21 cellular contexts compared by ENCODE assay signal in genomic region chr13:110242615-110243014, GRCh38.
"Had no signal": no experiment of that assay in that cellular context is flagged by ENCODE, and none has a peak within 500 bp of the region (broad histone marks: within the 10 kb centered on the region; RNA-seq: fewer than 3 reads in every experiment).

No MANE protein-coding gene starts in this region.

- H3K4me1 ChIP-seq: breast epithelium, foreskin keratinocyte, neural progenitor cell, right lobe of liver had no signal

- H3K27ac ChIP-seq: foreskin keratinocyte, neural progenitor cell, ovary, right lobe of liver, SK-N-MC, thyroid gland, WERI-Rb-1 had no signal

- H3K9me3 ChIP-seq: breast epithelium, mucosa of descending colon, ovary, psoas muscle, right lobe of liver, thyroid gland had no signal

- H3K9me3 Mint-ChIP-seq: activated CD4-positive, alpha-beta memory T cell treated with anti-CD3 and anti-CD28 coated beads, Interleukin-2, amount 10 ng/mL, durations not matched to agents 7 days and 5 days; activated naive CD4-positive, alpha-beta T cell treated with anti-CD3 and anti-CD28 coated beads, Interleukin-2, amount 10 ng/mL, durations not matched to agents 7 days and 5 days; activated naive CD8-positive, alpha-beta T cell treated with anti-CD3 and anti-CD28 coated beads, Interleukin-2, amount 50 U/mL, for 24 hours; activated T-cell treated with anti-CD3 and anti-CD28 coated beads, Interleukin-2, amount 50 U/mL, for 24 hours; effector memory CD8-positive, alpha-beta T cell; naive thymus-derived CD4-positive, alpha-beta T cell; neural progenitor cell; stimulated activated memory B cell treated with anti-CD40 and anti-IgM and Interleukin-4, amounts not matched to agents 10 μg/mL and 1 μg/mL and 100 μg/mL, for 72 hours had no signal

- DNase-seq: activated CD4-positive, alpha-beta memory T cell treated with anti-CD3 and anti-CD28 coated beads, Interleukin-2, amount 10 ng/mL, durations not matched to agents 7 days and 5 days; activated naive CD4-positive, alpha-beta T cell treated with anti-CD3 and anti-CD28 coated beads, Interleukin-2, amount 10 ng/mL, durations not matched to agents 7 days and 5 days; activated naive CD8-positive, alpha-beta T cell treated with anti-CD3 and anti-CD28 coated beads, Interleukin-2, amount 50 U/mL, for 24 hours; activated T-cell treated with anti-CD3 and anti-CD28 coated beads, Interleukin-2, amount 50 U/mL, for 24 hours; anterior cingulate cortex; effector memory CD8-positive, alpha-beta T cell; foreskin keratinocyte; glutamatergic neuron; mesenchymal stem cell; mucosa of descending colon; naive thymus-derived CD4-positive, alpha-beta T cell; ovary; psoas muscle; right lobe of liver; stimulated activated CD4-positive, alpha-beta T cell treated with anti-CD3 and anti-CD28 coated beads, Interleukin-4, amount 100 ng/mL, for 4 hours; thyroid gland; WERI-Rb-1 had no signal

- H3K27ac Mint-ChIP-seq: activated CD4-positive, alpha-beta memory T cell treated with anti-CD3 and anti-CD28 coated beads, Interleukin-2, amount 10 ng/mL, durations not matched to agents 7 days and 5 days; activated naive CD4-positive, alpha-beta T cell treated with anti-CD3 and anti-CD28 coated beads, Interleukin-2, amount 10 ng/mL, durations not matched to agents 7 days and 5 days; activated naive CD8-positive, alpha-beta T cell treated with anti-CD3 and anti-CD28 coated beads, Interleukin-2, amount 50 U/mL, for 24 hours; activated T-cell treated with anti-CD3 and anti-CD28 coated beads, Interleukin-2, amount 50 U/mL, for 24 hours; effector memory CD8-positive, alpha-beta T cell; naive thymus-derived CD4-positive, alpha-beta T cell; neural progenitor cell; stimulated activated memory B cell treated with anti-CD40 and anti-IgM and Interleukin-4, amounts not matched to agents 10 μg/mL and 1 μg/mL and 100 μg/mL, for 72 hours had no signal

- ATAC-seq: activated naive CD8-positive, alpha-beta T cell treated with anti-CD3 and anti-CD28 coated beads, Interleukin-2, amount 50 U/mL, for 24 hours; effector memory CD8-positive, alpha-beta T cell; foreskin keratinocyte; mucosa of descending colon; naive thymus-derived CD4-positive, alpha-beta T cell; psoas muscle; right lobe of liver; stimulated activated memory B cell treated with anti-CD40 and anti-IgM and Interleukin-4, amounts not matched to agents 10 μg/mL and 1 μg/mL and 100 μg/mL, for 72 hours had no signal

- H3K27me3 Mint-ChIP-seq: stimulated activated memory B cell treated with anti-CD40 and anti-IgM and Interleukin-4, amounts not matched to agents 10 μg/mL and 1 μg/mL and 100 μg/mL, for 72 hours had no signal

- H3K4me1 Mint-ChIP-seq: activated CD4-positive, alpha-beta memory T cell treated with anti-CD3 and anti-CD28 coated beads, Interleukin-2, amount 10 ng/mL, durations not matched to agents 7 days and 5 days; activated naive CD4-positive, alpha-beta T cell treated with anti-CD3 and anti-CD28 coated beads, Interleukin-2, amount 10 ng/mL, durations not matched to agents 7 days and 5 days; activated naive CD8-positive, alpha-beta T cell treated with anti-CD3 and anti-CD28 coated beads, Interleukin-2, amount 50 U/mL, for 24 hours; stimulated activated memory B cell treated with anti-CD40 and anti-IgM and Interleukin-4, amounts not matched to agents 10 μg/mL and 1 μg/mL and 100 μg/mL, for 72 hours had no signal

- H3K27me3 ChIP-seq: breast epithelium, foreskin keratinocyte, neural progenitor cell, ovary, right lobe of liver, thyroid gland had no signal

- H3K4me3 ChIP-seq: breast epithelium, mucosa of descending colon, neural progenitor cell, ovary, psoas muscle, right lobe of liver, SK-N-MC, thyroid gland had no signal

- H3K36me3 ChIP-seq: breast epithelium, neural progenitor cell, ovary, right lobe of liver, thyroid gland, WERI-Rb-1 had no signal

- H3K36me3 Mint-ChIP-seq: activated naive CD4-positive, alpha-beta T cell treated with anti-CD3 and anti-CD28 coated beads, Interleukin-2, amount 10 ng/mL, durations not matched to agents 7 days and 5 days; naive thymus-derived CD4-positive, alpha-beta T cell; stimulated activated memory B cell treated with anti-CD40 and anti-IgM and Interleukin-4, amounts not matched to agents 10 μg/mL and 1 μg/mL and 100 μg/mL, for 72 hours had no signal

- H3K4me3 Mint-ChIP-seq: activated CD4-positive, alpha-beta memory T cell treated with anti-CD3 and anti-CD28 coated beads, Interleukin-2, amount 10 ng/mL, durations not matched to agents 7 days and 5 days; activated naive CD4-positive, alpha-beta T cell treated with anti-CD3 and anti-CD28 coated beads, Interleukin-2, amount 10 ng/mL, durations not matched to agents 7 days and 5 days; activated naive CD8-positive, alpha-beta T cell treated with anti-CD3 and anti-CD28 coated beads, Interleukin-2, amount 50 U/mL, for 24 hours; activated T-cell treated with anti-CD3 and anti-CD28 coated beads, Interleukin-2, amount 50 U/mL, for 24 hours; effector memory CD8-positive, alpha-beta T cell; naive thymus-derived CD4-positive, alpha-beta T cell; neural progenitor cell; stimulated activated memory B cell treated with anti-CD40 and anti-IgM and Interleukin-4, amounts not matched to agents 10 μg/mL and 1 μg/mL and 100 μg/mL, for 72 hours had no signal
